In genomic region chr1:30888391-30888790, GRCh38 we compare ENCODE assay signal across 8 cellular contexts. TPM values are rescaled to one million over a fixed set of nuclear protein-coding genes. Genes with fewer than 3 reads are reported as not detected.
DNase-seq lines count a peak whose midpoint lies in the region; ATAC-seq, FAIRE-seq and TF ChIP-seq lines count a peak whose summit lies in the region.

No MANE protein-coding gene starts in this region.

- H3K27ac ChIP-seq in KMS-11 (no peak overlapping the region), body of pancreas (no peak overlapping the region), layer of hippocampus (ENCODE audit: low read depth, low read length) (peak overlapping the region; percentile 43)

- FAIRE-seq in GM12891 (lab: Jason Lieb, UNC) = no peak

- 39 to 48% methylated on average over 6 to 8 of the region's 8 CpGs for WGBS in body of pancreas, 2 donors

- DNase-seq in body of pancreas (peak in 3 of 4 donors; percentile 17 to 39 (median 31)), stromal cell of bone marrow (ENCODE audit: low read depth) (peak; percentile 43), cerebellar nuclear complex (lab: John Stamatoyannopoulos, UW) (no peak), COR-L47 (lab: John Stamatoyannopoulos, UW) (no peak), GM12891 (ENCODE audit: insufficient read length, low spot score) (no peak)

- ATAC-seq in body of pancreas = peak; percentile 45
- no peak for ATAC-seq in GM18517 (IDR thresholded peaks at IDR 0.05; ENCODE audit: unreplicated experiment)

- no peaks in the 10 kb centered on the region for H3K79me2 ChIP-seq in KMS-11 (ENCODE audit: insufficient read depth, low read depth)

- H3K36me3 ChIP-seq in KMS-11 (ENCODE audit: insufficient read depth) = no peaks in the 10 kb centered on the region
- H3K36me3 ChIP-seq in body of pancreas (replicated peaks in 1 of 2; ENCODE audit: insufficient read depth in 1 of 2, low read depth in 2 of 2) = no peaks in the 10 kb centered on the region

- H2AFZ ChIP-seq in KMS-11 (ENCODE audit: low read depth) = peak overlapping the region; percentile 10; the same call in 1 of the 2 replicates

- H3K4me2 ChIP-seq in KMS-11 = peak overlapping the region; percentile 4; the same call in 1 of the 2 replicates

- no peak overlapping the region; the same call in 1 of the 2 replicates for H3K9ac ChIP-seq in KMS-11

- no peaks in the 10 kb centered on the region for H3K9me3 ChIP-seq in body of pancreas

- intact Hi-C loops in body of pancreas (cut with DNase I) = no loop called here

- no peak for TF ChIP-seq POLR2A in body of pancreas (IDR thresholded peaks at IDR 0.05)
- no peak for TF ChIP-seq POLR2A in GM12891 (IDR thresholded peaks at IDR 0.05; ENCODE audit: low read depth, low read length)

- H3K4me3 ChIP-seq in KMS-11 (IDR thresholded peaks at IDR 0.05; ENCODE audit: insufficient read depth, low read depth, low read length) (no peak overlapping the region), body of pancreas (no peak overlapping the region)

- no peak for TF ChIP-seq CTCF in KMS-11 (conservative IDR thresholded peaks at IDR 0.05; ENCODE audit: low read depth, low read length)
- TF ChIP-seq CTCF in body of pancreas (IDR thresholded peaks at IDR 0.05) = no peak

- H4K20me1 ChIP-seq in KMS-11 (ENCODE audit: insufficient read depth) = no peaks in the 10 kb centered on the region

- H3K27me3 ChIP-seq in KMS-11 (ENCODE audit: insufficient read depth, low read depth) (peaks cover 5% of the 10 kb centered on the region; the same call in 1 of the 2 replicates), body of pancreas (no peaks in the 10 kb centered on the region), layer of hippocampus (ENCODE audit: control insufficient read depth, insufficient read depth, low read length) (no peaks in the 10 kb centered on the region)

- H3K4me1 ChIP-seq in KMS-11 (ENCODE audit: low read depth, poor library complexity, severe bottlenecking) = peaks cover 16% of the 10 kb centered on the region
- peaks cover 7% of the 10 kb centered on the region for H3K4me1 ChIP-seq in body of pancreas

TF ChIP-seq in GM12891, 5 proteins besides CTCF, POLR2A, EP300 and RAD21:
- TF ChIP-seq POU2F2 (IDR thresholded peaks at IDR 0.05; ENCODE audit: low read depth, low read length) (no peak), POLR2AphosphoS5 (IDR thresholded peaks at IDR 0.05; ENCODE audit: low read depth, low read length) (no peak), TAF1 (IDR thresholded peaks at IDR 0.05; ENCODE audit: low read depth, low read length) (no peak), SPI1 (IDR thresholded peaks at IDR 0.05; ENCODE audit: low read depth, low read length) (no peak), PAX5 (IDR thresholded peaks at IDR 0.05; ENCODE audit: insufficient read depth, low read length, severe bottlenecking) (no peak)

RNA-seq across cellular contexts. Expression of gene SDC3, which starts 20.2 kb away (rescaled TPM):
- total RNA-seq in body of pancreas = 10 to 100 TPM in 1 of 2 donors, 1 to 10 TPM in 1; 7.8 to 19.1 TPM
- polyA plus RNA-seq in GM12891 (2012; ENCODE audit: low read depth, missing spikeins) = 0.06 TPM

Comparison
In these comparisons a context has a peak if more than half of its experiments do, and no peak if none do; other contexts are left out.
1. DNase-seq: peak in body of pancreas (3 of 4) and stromal cell of bone marrow (single experiment); none in cerebellar nuclear complex (0 of 2), COR-L47 (single experiment) and GM12891 (single experiment).